ENCODE assay signal across 24 cellular contexts in genomic region chr6:136604928-136605485, GRCh38. TPM values are rescaled to one million over a fixed set of nuclear protein-coding genes. Genes with fewer than 3 reads are reported as not detected.
DNase-seq lines count a peak whose midpoint lies in the region; ATAC-seq, FAIRE-seq and TF ChIP-seq lines count a peak whose summit lies in the region.
"Had no signal": no experiment of that assay in that cellular context is flagged by ENCODE, and none has a peak within 500 bp of the region (broad histone marks: within the 10 kb centered on the region; RNA-seq: fewer than 3 reads in every experiment).

No MANE protein-coding gene starts in this region.

- peak overlapping the region; percentile 5; the same call in 1 of the 2 replicates for H2BK20ac ChIP-seq in IMR-90 (ENCODE audit: low read depth, low read length)

- H3K79me2 ChIP-seq in K562 (ENCODE audit: control insufficient read depth, insufficient read depth, low read length), result no peaks in the 10 kb centered on the region

- BruUV-seq in IMR-90 (replicated peaks; lab: Mats Ljungman, UMichigan), result no TSS peak
- BruUV-seq in K562 (replicated peaks; lab: Mats Ljungman, UMichigan), result no TSS peak

- TF ChIP-seq POLR2A in IMR-90 (IDR thresholded peaks at IDR 0.05; ENCODE audit: low read depth, low read length) (no peak), K562 (conservative IDR thresholded peaks at IDR 0.05) (no peak), prostate gland (IDR thresholded peaks at IDR 0.05) (no peak), Peyer's patch (IDR thresholded peaks at IDR 0.05) (no peak)

- H3K18ac ChIP-seq in IMR-90 (ENCODE audit: low read depth, low read length), result no peak overlapping the region

- H3K4me3 ChIP-seq in IMR-90 (ENCODE audit: insufficient read depth, low read depth, low read length) (no peak overlapping the region), K562 (no peak overlapping the region), prostate gland (no peak overlapping the region), Peyer's patch (no peak overlapping the region)
- H3K4me3 ChIP-seq: gastrocnemius medialis, PC-9, thoracic aorta had no signal

- H2AFZ ChIP-seq in IMR-90 (replicated peaks; ENCODE audit: low read length, poor library complexity), result no peak overlapping the region
- H2AFZ ChIP-seq in K562 (ENCODE audit: low read depth, low read length), result no peak overlapping the region
- H2AFZ ChIP-seq: PC-9 had no signal

- no peak for FAIRE-seq in K562 (lab: Jason Lieb, UNC)
- FAIRE-seq: astrocyte had no signal

- H3K4me1 Mint-ChIP-seq in natural killer cell, result peaks cover under 1 to 11% of the 10 kb centered on the region in 2 donors

- TF ChIP-seq CTCF in IMR-90 (conservative IDR thresholded peaks at IDR 0.05; ENCODE audit: low read depth, low read length) (no peak), K562 (IDR thresholded peaks at IDR 0.05 in 2 of 3, conservative IDR thresholded peaks at IDR 0.05 in 1 of 3; ENCODE audit: insufficient read depth in 2 of 3, low read depth in 1 of 3, low read length in 3 of 3) (no peak), prostate gland (IDR thresholded peaks at IDR 0.05) (no peak), Peyer's patch (IDR thresholded peaks at IDR 0.05) (no peak), natural killer cell (IDR thresholded peaks at IDR 0.05) (no peak)

- H3K4ac ChIP-seq in IMR-90 (ENCODE audit: low read depth, low read length), result peak overlapping the region; percentile 5; the same call in 1 of the 2 replicates

- H2BK15ac ChIP-seq in IMR-90 (ENCODE audit: low read depth, low read length), result no peak overlapping the region

- CTCF ChIA-PET in IMR-90 (lab: Yijun Ruan, JAX), result interaction anchor here (1.0 to 2.7 kb wide), 2 partner anchors 19 to 187 kb away, joined by 4 to 10 read pairs; partner anchors contain the start of gene MAP3K5
- CTCF ChIA-PET in K562 (lab: Yijun Ruan, JAX; ENCODE audit: low intra/inter-chr PET ratio), result no interaction called here

- H3K4me1 ChIP-seq in IMR-90 (ENCODE audit: control insufficient read depth, insufficient read depth, low read length), result peaks cover 25% of the 10 kb centered on the region
- peaks cover 5 to 29% of the 10 kb centered on the region in 2 experiments for H3K4me1 ChIP-seq in K562 (replicated peaks in 1 of 2; ENCODE audit: control insufficient read depth in 2 of 2, insufficient read depth in 2 of 2, low read length in 2 of 2)
- H3K4me1 ChIP-seq in prostate gland (replicated peaks), result peaks cover 15% of the 10 kb centered on the region
- H3K4me1 ChIP-seq in Peyer's patch, result peaks cover 0 to 23% (median 0%) of the 10 kb centered on the region in 4 donors

- in situ Hi-C loops in IMR-90 (cut with MboI; ENCODE audit: low sequenced_read_pairs) (no loop called here), K562 (cut with MboI) (no loop called here)

- no peaks in the 10 kb centered on the region for H3K9me3 Mint-ChIP-seq in natural killer cell
- H3K9me3 Mint-ChIP-seq: mesothelial cell of epicardium; nephron; stimulated activated naive B cell treated with anti-CD40 and anti-IgM and Interleukin-4, amounts not matched to agents 10 μg/mL and 1 μg/mL and 100 μg/mL, for 72 hours had no signal

- DNase-seq in COLO668 (lab: John Stamatoyannopoulos, UW; ENCODE audit: unreplicated experiment), result peak; percentile 4
- no peak for DNase-seq in IMR-90
- no peak for DNase-seq in K562 (ENCODE audit: extremely low read depth in 1 of 4, low spot score in 3 of 4)
- peak; percentile 19 for DNase-seq in prostate gland (ENCODE audit: low spot score)
- DNase-seq in Peyer's patch, result no peak
- DNase-seq in CD1c-positive myeloid dendritic cell (ENCODE audit: extremely low spot score), result no peak
- DNase-seq in natural killer cell, result no peak
- DNase-seq: activated CD8-positive, alpha-beta T cell treated with anti-CD3 and anti-CD28 coated beads, Interleukin-2, amount 10 ng/mL, durations not matched to agents 7 days and 5 days; activated naive CD4-positive, alpha-beta T cell treated with Interleukin-2 at 50 U/mL for 16 hours; activated T-cell treated with anti-CD3 and anti-CD28 coated beads, Interleukin-2, amount 50 U/mL, for 1 hour; cerebellar nuclear complex; effector CD4-positive, alpha-beta T cell; gastrocnemius medialis; NCI-H1105; NCI-H526 treated with DMSO at 0.1 percent for 48 hours; PC-9; posterior cingulate gyrus; stimulated activated CD4-positive, alpha-beta T cell treated with anti-CD3 and anti-CD28 coated beads, Interleukin-1b, Interleukin-23, amount 100 ng/mL, for 48 hours; stimulated activated naive B cell treated with anti-CD40 and anti-IgM and Interleukin-4, amounts not matched to agents 10 μg/mL and 1 μg/mL and 100 μg/mL, for 72 hours had no signal

- peak overlapping the region; percentile 4; the same call in 1 of the 2 replicates for H2BK120ac ChIP-seq in IMR-90 (ENCODE audit: low read depth, low read length)

- H3K9me3 ChIP-seq in IMR-90 (ENCODE audit: control insufficient read depth, insufficient read depth, low read length), result no peaks in the 10 kb centered on the region
- no peaks in the 10 kb centered on the region for H3K9me3 ChIP-seq in K562 (replicated peaks; ENCODE audit: control insufficient read depth, insufficient read depth, low read depth, low read length)
- no peaks in the 10 kb centered on the region for H3K9me3 ChIP-seq in prostate gland
- no peaks in the 10 kb centered on the region for H3K9me3 ChIP-seq in Peyer's patch
- H3K9me3 ChIP-seq: gastrocnemius medialis, thoracic aorta had no signal

- H4K8ac ChIP-seq in IMR-90 (ENCODE audit: low read depth in 2 of 2, low read length in 2 of 2), result no peak overlapping the region; a peak in 1 of 4 replicates

- no peak overlapping the region for H3K4me3 Mint-ChIP-seq in natural killer cell
- H3K4me3 Mint-ChIP-seq: activated CD8-positive, alpha-beta T cell treated with anti-CD3 and anti-CD28 coated beads, Interleukin-2, amount 10 ng/mL, durations not matched to agents 7 days and 5 days; mesothelial cell of epicardium; nephron; stimulated activated naive B cell treated with anti-CD40 and anti-IgM and Interleukin-4, amounts not matched to agents 10 μg/mL and 1 μg/mL and 100 μg/mL, for 72 hours had no signal

- H3K56ac ChIP-seq in IMR-90 (ENCODE audit: extremely low read depth, insufficient read depth, low read length), result no peak overlapping the region

- no peak overlapping the region for H4K5ac ChIP-seq in IMR-90 (ENCODE audit: low read depth, low read length)

- no peak overlapping the region for H3K23ac ChIP-seq in IMR-90 (ENCODE audit: low read depth, low read length)

- no peak for ATAC-seq in IMR-90 (ENCODE audit: low read depth)
- no peak for ATAC-seq in K562
- ATAC-seq in natural killer cell, result no peak
- ATAC-seq: activated CD8-positive, alpha-beta T cell treated with anti-CD3 and anti-CD28 coated beads, Interleukin-2, amount 10 ng/mL, durations not matched to agents 7 days and 5 days; esophagus mucosa; gastrocnemius medialis; stimulated activated naive B cell treated with anti-CD40 and anti-IgM and Interleukin-4, amounts not matched to agents 10 μg/mL and 1 μg/mL and 100 μg/mL, for 72 hours had no signal

- dilution Hi-C loops in IMR-90 (cut with HindIII; ENCODE audit: low sequenced_read_pairs, unreplicated experiment), result no loop called here

- H3K27ac Mint-ChIP-seq in natural killer cell, result no peak overlapping the region
- H3K27ac Mint-ChIP-seq: activated CD8-positive, alpha-beta T cell treated with anti-CD3 and anti-CD28 coated beads, Interleukin-2, amount 10 ng/mL, durations not matched to agents 7 days and 5 days; mesothelial cell of epicardium; nephron; stimulated activated naive B cell treated with anti-CD40 and anti-IgM and Interleukin-4, amounts not matched to agents 10 μg/mL and 1 μg/mL and 100 μg/mL, for 72 hours had no signal

- no peak overlapping the region for H3K27ac ChIP-seq in IMR-90 (ENCODE audit: insufficient read depth, low read length)
- H3K27ac ChIP-seq in K562 (ENCODE audit: extremely low read depth, low read depth, low read length), result no peak overlapping the region
- H3K27ac ChIP-seq in prostate gland, result peak overlapping the region; percentile 26 to 50
- no peak overlapping the region for H3K27ac ChIP-seq in Peyer's patch
- H3K27ac ChIP-seq: gastrocnemius medialis, PC-9 had no signal

- H3K36me3 ChIP-seq in IMR-90 (ENCODE audit: control insufficient read depth, insufficient read depth, low read length) (peaks cover 4% of the 10 kb centered on the region; the same call in 1 of the 2 replicates), K562 (ENCODE audit: control insufficient read depth, insufficient read depth, low read length) (peaks cover 23% of the 10 kb centered on the region; the same call in 2 of the 3 replicates), prostate gland (no peaks in the 10 kb centered on the region), Peyer's patch (peaks cover 0 to 7% (median 0%) of the 10 kb centered on the region in 3 donors)
- H3K36me3 ChIP-seq: gastrocnemius medialis had no signal

- H3K9ac ChIP-seq in IMR-90 (ENCODE audit: low read depth, low read length), result no peak overlapping the region
- no peak overlapping the region for H3K9ac ChIP-seq in K562 (ENCODE audit: insufficient read depth in 1 of 2, low read depth in 2 of 2, low read length in 2 of 2)

- peaks cover 25% of the 10 kb centered on the region for H3K9me1 ChIP-seq in IMR-90 (ENCODE audit: insufficient read depth, low read length)
- H3K9me1 ChIP-seq in K562 (ENCODE audit: control insufficient read depth, insufficient read depth, low read length), result no peaks in the 10 kb centered on the region

- intact Hi-C loops in IMR-90 (cut with micrococcal nuclease), result no loop called here
- intact Hi-C loops in K562 (cut with micrococcal nuclease), result no loop called here
- intact Hi-C loops in prostate gland (cut with DNase I), result loop anchor here (5.0 kb wide), 1 partner anchor 37 kb away; no protein-coding TSS in a partner anchor
- intact Hi-C loops in natural killer cell (cut with micrococcal nuclease), result no loop called here

- peaks cover 3 to 39% of the 10 kb centered on the region in 2 experiments; a peak in 3 of 4 replicates for H3K79me1 ChIP-seq in IMR-90 (ENCODE audit: low read depth in 1 of 2, low read length in 2 of 2)

- no peak overlapping the region for H2AK5ac ChIP-seq in IMR-90 (ENCODE audit: low read depth, low read length)

- no peak overlapping the region for H4K91ac ChIP-seq in IMR-90 (ENCODE audit: insufficient read depth, low read depth, low read length)

- peaks cover 15% of the 10 kb centered on the region for H3K36me3 Mint-ChIP-seq in natural killer cell

- TF ChIP-seq RAD21 in IMR-90 (IDR thresholded peaks at IDR 0.05; ENCODE audit: low read length), result no peak
- no peak for TF ChIP-seq RAD21 in K562 (CRISPR knock-in tag; conservative IDR thresholded peaks at IDR 0.05 in 1 of 2, IDR thresholded peaks at IDR 0.05 in 1 of 2)

- no peak overlapping the region for H3K4me2 ChIP-seq in IMR-90 (ENCODE audit: low read depth, low read length)
- no peak overlapping the region for H3K4me2 ChIP-seq in K562 (ENCODE audit: insufficient read depth, low read length)
- H3K4me2 ChIP-seq: PC-9 had no signal

- no CpG with 5 or more reads among the region's 4 CpGs for whole genome bisulfite sequencing in IMR-90 (ENCODE audit: extremely low coverage in 2 of 2, insufficient read length in 1 of 2), 2 experiments
- WGBS in K562 (ENCODE audit: insufficient coverage, low coverage, missing lambda C conversion rate), result 35% methylated on average over 4 of the region's 4 CpGs
- WGBS in prostate gland, result 39% methylated on average over 4 of the region's 4 CpGs

- H2AK9ac ChIP-seq in IMR-90 (replicated peaks; ENCODE audit: low read depth, low read length, poor library complexity), result no peak overlapping the region

- POLR2A ChIA-PET in IMR-90 (lab: Charles Lee; ENCODE audit: unreplicated experiment) (no interaction called here), K562 (lab: Yijun Ruan, JAX) (no interaction called here)

- no peak for TF ChIP-seq EP300 in K562 (IDR thresholded peaks at IDR 0.05; ENCODE audit: low read length)

- no peaks in the 10 kb centered on the region for H4K20me1 ChIP-seq in IMR-90 (ENCODE audit: insufficient read depth, low read length)
- H4K20me1 ChIP-seq in K562 (replicated peaks; ENCODE audit: control insufficient read depth, insufficient read depth, low read length), result no peaks in the 10 kb centered on the region

- H3K27me3 ChIP-seq in IMR-90 (ENCODE audit: control insufficient read depth, insufficient read depth, low read length) (no peaks in the 10 kb centered on the region), K562 (ENCODE audit: control insufficient read depth in 2 of 2, insufficient read depth in 2 of 2, low read length in 2 of 2) (no peaks in the 10 kb centered on the region), prostate gland (replicated peaks; ENCODE audit: insufficient read depth) (no peaks in the 10 kb centered on the region), Peyer's patch (no peaks in the 10 kb centered on the region)
- H3K27me3 ChIP-seq: gastrocnemius medialis had no signal

- no peaks in the 10 kb centered on the region for H3K27me3 Mint-ChIP-seq in natural killer cell (ENCODE audit: low read depth in 2 of 2)
- H3K27me3 Mint-ChIP-seq: stimulated activated naive B cell treated with anti-CD40 and anti-IgM and Interleukin-4, amounts not matched to agents 10 μg/mL and 1 μg/mL and 100 μg/mL, for 72 hours had no signal

- no peak overlapping the region for H2BK5ac ChIP-seq in IMR-90 (ENCODE audit: low read depth, low read length, poor library complexity, severe bottlenecking)

- no peak overlapping the region for H3K14ac ChIP-seq in IMR-90 (replicated peaks; ENCODE audit: low read depth, low read length)

RNA-seq across cellular contexts. Expression of gene MAP7, which starts 54.8 kb away (rescaled TPM):
- total RNA-seq in IMR-90 (2012; rRNA removed) (0.28 and 0.36 TPM in 2 replicates), K562 (2014; rRNA removed) (6.6 and 7.5 TPM in 2 replicates), K562 (2014; rRNA removed; fragmentation: Illumina TruSeq; extraction: Trizol) (3.9 and 4.2 TPM in 2 replicates), K562 (2015; rRNA removed; fragmentation: Illumina TruSeq; extraction: Trizol) (7.6 and 7.7 TPM in 2 replicates), K562 (2021) (6.1 and 7.4 TPM in 2 replicates), prostate gland (10 to 100 TPM; 35.1 to 45.2 TPM), Peyer's patch (10 to 100 TPM; 16.5 to 47.1 (median 38.8) TPM), natural killer cell (under 1 TPM; 0.14 to 0.68 (median 0.14) TPM)
- polyA plus RNA-seq in IMR-90 (2012; rRNA removed) (0.19 TPM in 2 replicates), K562 (2011; rRNA removed) (1.0 and 1.3 TPM in 2 replicates), K562 (2014; fragmentation: Illumina TruSeq; extraction: Trizol) (6.7 and 6.9 TPM in 2 replicates), K562 (2014; fragmentation: Nextera tagmentation; extraction: Ambion mirVana) (1 to 10 TPM in 1 of 2 experiments, under 1 TPM in 1; 0.76 to 1.1 TPM), K562 (2014; rRNA removed) (3.9 and 4.4 TPM in 2 replicates)
- 0.18 and 0.22 TPM in 2 replicates for polyA plus RNA-seq in IMR-90 (2012; cell fraction: cytosol; rRNA removed)
- 0.24 and 0.40 TPM in 2 replicates for polyA plus RNA-seq in IMR-90 (2012; cell fraction: nucleus; rRNA removed; ENCODE audit: low replicate concordance)
- total RNA-seq in K562 (2011; cell fraction: chromatin; rRNA removed; ENCODE audit: low replicate concordance), result 0.67 and 1.5 TPM in 2 replicates
- total RNA-seq in K562 (2011; cell fraction: nucleolus; rRNA removed), result 0.50 and 0.53 TPM in 2 replicates
- 0.88 and 0.99 TPM in 2 replicates for total RNA-seq in K562 (2011; cell fraction: nucleoplasm; rRNA removed)
- polyA plus RNA-seq in K562 (2011; cell fraction: cytosol; rRNA removed), result 0.59 and 0.78 TPM in 2 replicates
- polyA plus RNA-seq in K562 (2011; cell fraction: nucleus; rRNA removed), result 0.93 and 1.6 TPM in 2 replicates
- polyA plus RNA-seq in K562 (2012), result 9.3 and 9.7 TPM in 2 replicates
- 0.78 and 1.2 TPM in 2 replicates for polyA minus RNA-seq in K562 (2011; rRNA and poly(A)+ RNA removed)
- polyA minus RNA-seq in K562 (2011; cell fraction: cytosol; rRNA and poly(A)+ RNA removed), result 1.5 and 1.6 TPM in 2 replicates
- polyA minus RNA-seq in K562 (2011; cell fraction: nucleus; rRNA and poly(A)+ RNA removed), result 0.67 TPM in 2 replicates

Comparison
In these comparisons a context has a peak if more than half of its experiments do, and no peak if none do; other contexts are left out.
1. DNase-seq: peak in COLO668 (single experiment) and prostate gland (single experiment); none in IMR-90 (single experiment), K562 (0 of 4), Peyer's patch (0 of 3), CD1c-positive myeloid dendritic cell (single experiment) and natural killer cell (single experiment).
2. H3K27ac ChIP-seq: peak in prostate gland (2 of 2); none in IMR-90 (single experiment), K562 (single experiment) and Peyer's patch (0 of 4).